In the genomic region with DNA sequence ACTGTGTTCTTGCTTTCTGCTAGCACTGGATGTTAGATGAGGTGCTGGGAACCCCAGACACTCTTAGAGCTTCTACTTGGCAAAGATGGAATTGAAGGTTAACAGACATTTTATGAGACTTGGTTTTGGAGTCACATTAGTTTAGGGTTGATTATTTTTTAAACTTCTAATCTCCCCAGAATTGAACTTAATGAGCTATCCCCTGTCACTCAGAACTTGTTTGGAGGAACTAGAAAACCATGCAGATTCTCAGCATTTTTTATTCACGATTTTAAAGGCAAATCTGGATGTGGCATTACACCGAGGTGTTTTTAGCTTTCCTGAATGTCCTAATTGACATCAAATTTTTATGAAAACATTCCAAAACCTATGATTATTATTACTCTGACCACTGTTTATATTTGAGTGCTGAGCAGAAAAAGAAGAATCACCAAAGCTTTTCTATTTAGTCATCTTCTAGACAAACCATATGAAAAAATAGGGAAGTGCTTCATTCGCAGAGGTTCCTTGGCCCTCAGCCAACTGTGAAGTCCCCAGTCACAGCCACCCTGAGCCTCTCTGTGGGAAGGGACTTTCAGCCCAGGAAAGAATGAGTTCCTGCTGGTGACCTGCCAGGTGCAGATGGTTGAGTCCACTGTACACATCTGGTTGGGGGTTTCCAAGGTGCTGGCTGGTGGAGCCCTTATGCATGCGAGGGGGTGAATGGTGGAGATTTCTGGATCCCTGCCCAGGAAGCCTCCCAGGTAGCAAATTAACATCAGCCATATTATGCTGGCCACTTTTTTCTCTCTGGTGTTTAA, we compare ENCODE assay signal across 8 cellular contexts.
DNase-seq lines count a peak whose midpoint lies in the region; ATAC-seq and TF ChIP-seq lines count a peak whose summit lies in the region.

No MANE protein-coding gene starts in this region.

- H3F3A ChIP-seq in SK-N-SH (replicated peaks; ENCODE audit: insufficient read depth) (no peaks in the 10 kb centered on the region), SU-DHL-6 (ENCODE audit: insufficient read depth) (peaks cover 15% of the 10 kb centered on the region)

- peak; percentile 33 for DNase-seq in SK-N-SH
- DNase-seq in globus pallidus (ENCODE audit: low spot score): no peak
- DNase-seq in endothelial cell (ENCODE audit: low spot score): no peak

- 0 out of 2 replicates have a peak overlapping the region, but pooled peaks have one; percentile 22 for H3K4me2 ChIP-seq in SK-N-SH
- peak overlapping the region; percentile 45 for H3K4me2 ChIP-seq in SU-DHL-6 (ENCODE audit: low read depth, low read length, poor library complexity, severe bottlenecking)

- no peaks in the 10 kb centered on the region for H3K9me3 ChIP-seq in SK-N-SH
- no peaks in the 10 kb centered on the region for H3K9me3 ChIP-seq in SU-DHL-6 (ENCODE audit: insufficient read depth, low read length)

- CTCF ChIA-PET in SK-N-SH (lab: Yijun Ruan, JAX): interaction anchor here (0.9 kb wide), 1 partner anchor 277 kb away, joined by 3 read pairs; no protein-coding TSS in a partner anchor

- peak overlapping the region; percentile 66 for H3K27ac Mint-ChIP-seq in stimulated activated memory B cell treated with anti-CD40 and anti-IgM and Interleukin-4, amounts not matched to agents 10 μg/mL and 1 μg/mL and 100 μg/mL, for 72 hours
- H3K27ac Mint-ChIP-seq in endothelial cell (ENCODE audit: unreplicated experiment): no peak overlapping the region

- no peak for TF ChIP-seq CTCF in SK-N-SH (IDR thresholded peaks at IDR 0.05)
- TF ChIP-seq CTCF in SU-DHL-6 (IDR thresholded peaks at IDR 0.05; ENCODE audit: insufficient read depth, low read length, poor library complexity, severe bottlenecking): no peak
- no peak for TF ChIP-seq CTCF in endothelial cell (IDR thresholded peaks at IDR 0.05; ENCODE audit: unreplicated experiment)

- no peaks in the 10 kb centered on the region for H3K9me3 Mint-ChIP-seq in stimulated activated memory B cell treated with anti-CD40 and anti-IgM and Interleukin-4, amounts not matched to agents 10 μg/mL and 1 μg/mL and 100 μg/mL, for 72 hours
- H3K9me3 Mint-ChIP-seq in endothelial cell (ENCODE audit: unreplicated experiment): no peaks in the 10 kb centered on the region

- no peak overlapping the region for H3K9ac ChIP-seq in SK-N-SH
- H3K9ac ChIP-seq in SU-DHL-6 (ENCODE audit: low read length): 0 out of 2 replicates have a peak overlapping the region, but pooled peaks have one; percentile 11

- H3K4me1 Mint-ChIP-seq in stimulated activated memory B cell treated with anti-CD40 and anti-IgM and Interleukin-4, amounts not matched to agents 10 μg/mL and 1 μg/mL and 100 μg/mL, for 72 hours: peaks cover 80% of the 10 kb centered on the region
- H3K4me1 Mint-ChIP-seq in endothelial cell (ENCODE audit: unreplicated experiment): no peaks in the 10 kb centered on the region

- H3K36me3 ChIP-seq in SK-N-SH (replicated peaks in 1 of 2; ENCODE audit: control insufficient read depth in 1 of 2, insufficient read depth in 2 of 2, low read length in 1 of 2) (no peaks in the 10 kb centered on the region), SU-DHL-6 (ENCODE audit: low read length) (no peaks in the 10 kb centered on the region)

- H3K27me3 Mint-ChIP-seq in stimulated activated memory B cell treated with anti-CD40 and anti-IgM and Interleukin-4, amounts not matched to agents 10 μg/mL and 1 μg/mL and 100 μg/mL, for 72 hours: no peaks in the 10 kb centered on the region
- no peaks in the 10 kb centered on the region for H3K27me3 Mint-ChIP-seq in endothelial cell (ENCODE audit: unreplicated experiment)

- no peaks in the 10 kb centered on the region for H3K27me3 ChIP-seq in SK-N-SH (ENCODE audit: insufficient read depth)
- H3K27me3 ChIP-seq in SU-DHL-6 (ENCODE audit: low read length): no peaks in the 10 kb centered on the region

- no peaks in the 10 kb centered on the region for H3K36me3 Mint-ChIP-seq in stimulated activated memory B cell treated with anti-CD40 and anti-IgM and Interleukin-4, amounts not matched to agents 10 μg/mL and 1 μg/mL and 100 μg/mL, for 72 hours
- no peaks in the 10 kb centered on the region for H3K36me3 Mint-ChIP-seq in endothelial cell (ENCODE audit: low read depth, unreplicated experiment)

- H4K20me1 ChIP-seq in SK-N-SH (ENCODE audit: insufficient read depth): no peaks in the 10 kb centered on the region
- H4K20me1 ChIP-seq in SU-DHL-6 (ENCODE audit: low read depth, low read length): peaks cover 7% of the 10 kb centered on the region; the same call in 1 of the 2 replicates

- WGBS in SK-N-SH (ENCODE audit: low lambda C conversion rate): 69% methylated on average over 4 of the region's 4 CpGs

- H2AFZ ChIP-seq in SK-N-SH (ENCODE audit: low read depth) (no peak overlapping the region), SU-DHL-6 (ENCODE audit: low read depth, low read length, severe bottlenecking) (no peak overlapping the region)

- no peak for TF ChIP-seq RAD21 in SK-N-SH (IDR thresholded peaks at IDR 0.05; ENCODE audit: low read length)

- H3K9me2 ChIP-seq in SK-N-SH (no peaks in the 10 kb centered on the region), SU-DHL-6 (replicated peaks; ENCODE audit: insufficient read depth, low read length) (no peaks in the 10 kb centered on the region)

- no peak for ATAC-seq in SK-N-SH treated with all-trans-retinoic acid at 6 μM for 48 hours
- peak; percentile 87 for ATAC-seq in GM21529 (IDR thresholded peaks at IDR 0.05; ENCODE audit: unreplicated experiment)
- ATAC-seq in HG03575 (IDR thresholded peaks at IDR 0.05; ENCODE audit: extremely low read depth, insufficient number of reproducible peaks, low FRiP score, unreplicated experiment): peak; percentile 89
- ATAC-seq in stimulated activated memory B cell treated with anti-CD40 and anti-IgM and Interleukin-4, amounts not matched to agents 10 μg/mL and 1 μg/mL and 100 μg/mL, for 72 hours: peak; percentile 97

- POLR2A ChIA-PET in SK-N-SH (lab: Yijun Ruan, JAX): no interaction called here

- H3K4me1 ChIP-seq in SK-N-SH (ENCODE audit: control insufficient read depth in 1 of 2, insufficient read depth in 2 of 2, low read depth in 1 of 2, low read length in 1 of 2): peaks cover 4 to 16% of the 10 kb centered on the region in 2 experiments; a peak in 2 of 4 replicates

- no peak for TF ChIP-seq EP300 in SK-N-SH (IDR thresholded peaks at IDR 0.05; ENCODE audit: borderline replicate concordance in 1 of 2, low read depth in 1 of 2, low read length in 1 of 2)

- H3K79me2 ChIP-seq in SK-N-SH (ENCODE audit: insufficient read depth) (peaks cover 16% of the 10 kb centered on the region), SU-DHL-6 (ENCODE audit: insufficient read depth, low read length) (peaks cover 7% of the 10 kb centered on the region; the same call in 1 of the 2 replicates)

- H3K27ac ChIP-seq in SK-N-SH (ENCODE audit: low read depth in 2 of 2, low read length in 1 of 2): peak overlapping the region in 1 of 2 experiments; percentile 1; a peak in 1 of 4 replicates
- peak overlapping the region; percentile 72 for H3K27ac ChIP-seq in SU-DHL-6 (ENCODE audit: low read depth, low read length)

- H3K4me3 ChIP-seq in SK-N-SH (ENCODE audit: low read depth in 2 of 2, low read length in 1 of 2) (no peak overlapping the region), SU-DHL-6 (ENCODE audit: insufficient read depth, low read length, poor library complexity, severe bottlenecking) (no peak overlapping the region)

- peak overlapping the region; percentile 24 for H3K4me3 Mint-ChIP-seq in stimulated activated memory B cell treated with anti-CD40 and anti-IgM and Interleukin-4, amounts not matched to agents 10 μg/mL and 1 μg/mL and 100 μg/mL, for 72 hours
- no peak overlapping the region for H3K4me3 Mint-ChIP-seq in endothelial cell (ENCODE audit: unreplicated experiment)

TF ChIP-seq in SK-N-SH, 30 proteins besides CTCF, POLR2A, EP300 and RAD21:
- TF ChIP-seq FOXJ3 (CRISPR knock-in tag; IDR thresholded peaks at IDR 0.05) (no peak), RFX5 (IDR thresholded peaks at IDR 0.05; ENCODE audit: low read length) (no peak), NFIC (IDR thresholded peaks at IDR 0.05; ENCODE audit: borderline replicate concordance) (peak; percentile 52)
TF ChIP-seq in SK-N-SH: peak in this region for 1.

TF ChIP-seq in SK-N-SH treated with all-trans-retinoic acid at 6 μM for 48 hours, 23 proteins besides CTCF, POLR2A, EP300 and RAD21:
- no peak for TF ChIP-seq RARB (CRISPR knock-in tag; IDR thresholded peaks at IDR 0.05)
- no peak for TF ChIP-seq ZNF565 (CRISPR knock-in tag; conservative IDR thresholded peaks at IDR 0.05; ENCODE audit: low read depth)
- TF ChIP-seq ESRRG (CRISPR knock-in tag; IDR thresholded peaks at IDR 0.05): no peak
